ENCODE assay signal across 8 cellular contexts in the genomic region with DNA sequence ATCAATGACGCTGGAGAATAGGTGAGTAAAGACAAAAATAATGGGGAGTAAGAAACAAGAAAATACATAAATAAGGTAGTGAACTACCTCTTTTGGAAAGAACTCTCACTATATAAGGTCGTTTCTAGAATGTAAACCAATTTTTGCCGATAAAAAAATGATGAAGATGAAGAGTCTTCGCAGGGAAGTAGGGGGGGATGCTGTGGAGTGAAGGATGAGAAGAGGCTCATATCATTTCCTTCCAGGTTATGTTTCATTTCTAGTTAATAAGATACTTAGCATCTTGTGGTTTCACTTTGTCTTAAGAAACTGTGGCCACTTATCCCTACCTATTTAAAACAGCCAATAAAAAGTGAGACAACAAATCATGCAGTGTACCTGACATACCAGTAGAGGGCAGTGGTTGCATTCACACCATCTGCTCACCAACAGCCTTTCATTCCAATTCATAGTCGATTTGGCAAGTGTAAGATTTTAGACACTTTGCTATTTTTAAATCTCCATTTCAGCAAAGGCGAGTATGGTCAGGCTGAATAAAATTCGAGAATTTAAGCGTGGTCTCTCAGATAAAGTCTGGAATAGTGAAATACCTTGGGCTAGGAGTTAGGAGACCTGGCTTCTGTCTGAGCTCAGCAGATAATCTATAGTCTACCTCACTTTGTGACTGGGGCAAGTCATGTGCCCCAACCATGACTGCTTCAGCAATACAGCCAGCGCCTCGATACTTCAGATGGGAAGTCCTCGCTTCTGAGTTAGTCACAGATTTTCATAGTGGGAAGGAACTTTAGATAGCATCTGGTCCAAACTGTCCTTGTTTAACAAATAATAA. TPM values are rescaled to one million over a fixed set of nuclear protein-coding genes. Genes with fewer than 3 reads are reported as not detected.
DNase-seq lines count a peak whose midpoint lies in the region; ATAC-seq and TF ChIP-seq lines count a peak whose summit lies in the region.

No MANE protein-coding gene starts in this region.

- H3K27ac Mint-ChIP-seq in activated CD8-positive, alpha-beta T cell treated with anti-CD3 and anti-CD28 coated beads, Interleukin-2, amount 10 ng/mL, durations not matched to agents 7 days and 5 days, result peak overlapping the region; percentile 84

- no peaks in the 10 kb centered on the region for H4K20me1 ChIP-seq in neural cell (ENCODE audit: insufficient read depth)

- peak overlapping the region; percentile 19 for H3K4me3 Mint-ChIP-seq in activated CD8-positive, alpha-beta T cell treated with anti-CD3 and anti-CD28 coated beads, Interleukin-2, amount 10 ng/mL, durations not matched to agents 7 days and 5 days

- peak; percentile 83 for TF ChIP-seq RAD21 in neural cell (conservative IDR thresholded peaks at IDR 0.05)

- H3K4me3 ChIP-seq in fibroblast of mammary gland (ENCODE audit: control insufficient read depth, low read depth, low read length), result no peak overlapping the region
- no peak overlapping the region for H3K4me3 ChIP-seq in neural cell (ENCODE audit: low read length)

- H3K27me3 Mint-ChIP-seq in activated CD8-positive, alpha-beta T cell treated with anti-CD3 and anti-CD28 coated beads, Interleukin-2, amount 10 ng/mL, durations not matched to agents 7 days and 5 days (ENCODE audit: low read depth), result no peaks in the 10 kb centered on the region

- no peak overlapping the region for H3K27ac ChIP-seq in neural cell (ENCODE audit: low read length)

- no peak overlapping the region for H2AFZ ChIP-seq in neural cell (ENCODE audit: low read depth, low read length)

- CTCF ChIA-PET in activated CD8-positive, alpha-beta T cell treated with anti-CD3 and anti-CD28 coated beads, Interleukin-2, amount 10 ng/mL, durations not matched to agents 7 days and 5 days (lab: Charles Lee), result interaction anchor here (0.7 to 11.6 kb wide), 40 partner anchors 9 to 429 kb away, joined by 3 to 144 read pairs (median 6); no protein-coding TSS in a partner anchor

- no peaks in the 10 kb centered on the region for H3K36me3 ChIP-seq in neural cell (ENCODE audit: insufficient read depth, low read length)

- H3K79me2 ChIP-seq in neural cell (replicated peaks; ENCODE audit: insufficient read depth, low read length), result no peaks in the 10 kb centered on the region

- peaks cover 42% of the 10 kb centered on the region for H3K4me1 Mint-ChIP-seq in activated CD8-positive, alpha-beta T cell treated with anti-CD3 and anti-CD28 coated beads, Interleukin-2, amount 10 ng/mL, durations not matched to agents 7 days and 5 days (ENCODE audit: low read depth)

- no peaks in the 10 kb centered on the region for H3K9me3 Mint-ChIP-seq in activated CD8-positive, alpha-beta T cell treated with anti-CD3 and anti-CD28 coated beads, Interleukin-2, amount 10 ng/mL, durations not matched to agents 7 days and 5 days (ENCODE audit: insufficient read depth)

- no peak for TF ChIP-seq EP300 in neural cell (conservative IDR thresholded peaks at IDR 0.05; ENCODE audit: poor library complexity, severe bottlenecking)

- ATAC-seq in GM19351 (IDR thresholded peaks at IDR 0.05; ENCODE audit: unreplicated experiment) (peak; percentile 84), HG03354 (IDR thresholded peaks at IDR 0.05; ENCODE audit: poor library complexity, severe bottlenecking, unreplicated experiment) (peak; percentile 91)
- peak; percentile 80 for ATAC-seq in activated CD8-positive, alpha-beta T cell treated with anti-CD3 and anti-CD28 coated beads, Interleukin-2, amount 10 ng/mL, durations not matched to agents 7 days and 5 days

- H3K9me3 ChIP-seq in neural cell (ENCODE audit: low read length), result no peaks in the 10 kb centered on the region

- H3K9ac ChIP-seq in neural cell (ENCODE audit: low read length), result no peak overlapping the region

- no peaks in the 10 kb centered on the region for H3F3A ChIP-seq in neural cell (ENCODE audit: insufficient read depth, low read length, poor library complexity, severe bottlenecking)

- no peaks in the 10 kb centered on the region for H3K9me2 ChIP-seq in neural cell (ENCODE audit: insufficient read depth, low read length)

- H3K36me3 Mint-ChIP-seq in activated CD8-positive, alpha-beta T cell treated with anti-CD3 and anti-CD28 coated beads, Interleukin-2, amount 10 ng/mL, durations not matched to agents 7 days and 5 days (ENCODE audit: low read depth), result peaks cover 59% of the 10 kb centered on the region

- no peak overlapping the region for H3K4me2 ChIP-seq in neural cell (ENCODE audit: low read length)

- peak; percentile 97 for TF ChIP-seq CTCF in fibroblast of mammary gland (conservative IDR thresholded peaks at IDR 0.05; ENCODE audit: control insufficient read depth, insufficient read depth, low read depth, low read length)
- TF ChIP-seq CTCF in neural cell (IDR thresholded peaks at IDR 0.05; ENCODE audit: poor library complexity, severe bottlenecking), result peak; percentile 92

- peak; percentile 2 for DNase-seq in DMS153 (lab: John Stamatoyannopoulos, UW)
- DNase-seq in NCI-H526 treated with DMSO at 0.1 percent for 48 hours (lab: John Stamatoyannopoulos, UW), result peak; percentile 28
- DNase-seq in activated CD8-positive, alpha-beta T cell treated with anti-CD3 and anti-CD28 coated beads, Interleukin-2, amount 10 ng/mL, durations not matched to agents 7 days and 5 days, result peak; percentile 75
- DNase-seq in fibroblast of mammary gland (ENCODE audit: low read depth), result peak; percentile 77
- DNase-seq in ecto neural progenitor cell (ENCODE audit: low spot score), result no peak

- H3K27me3 ChIP-seq in neural cell (ENCODE audit: insufficient read depth, low read depth, low read length), result no peaks in the 10 kb centered on the region

- POLR2A ChIA-PET in activated CD8-positive, alpha-beta T cell treated with anti-CD3 and anti-CD28 coated beads, Interleukin-2, amount 10 ng/mL, durations not matched to agents 7 days and 5 days (lab: Charles Lee), result interaction anchor here (1.2 to 2.2 kb wide), 3 partner anchors 13 to 76 kb away, joined by 3 to 8 read pairs (median 7); no protein-coding TSS in a partner anchor

TF ChIP-seq in neural cell, 6 proteins besides CTCF, POLR2A, EP300 and RAD21:
- TF ChIP-seq MXI1 (conservative IDR thresholded peaks at IDR 0.05; ENCODE audit: poor library complexity, severe bottlenecking) (no peak), SMC3 (conservative IDR thresholded peaks at IDR 0.05; ENCODE audit: poor library complexity) (peak; percentile 78), POLR2AphosphoS5 (IDR thresholded peaks at IDR 0.05) (no peak), TAF1 (IDR thresholded peaks at IDR 0.05; ENCODE audit: low read depth) (no peak), EZH2 (IDR thresholded peaks at IDR 0.05; ENCODE audit: borderline replicate concordance, insufficient read depth, low read length, poor library complexity, severe bottlenecking) (no peak)
- TF ChIP-seq, protein P1, sequence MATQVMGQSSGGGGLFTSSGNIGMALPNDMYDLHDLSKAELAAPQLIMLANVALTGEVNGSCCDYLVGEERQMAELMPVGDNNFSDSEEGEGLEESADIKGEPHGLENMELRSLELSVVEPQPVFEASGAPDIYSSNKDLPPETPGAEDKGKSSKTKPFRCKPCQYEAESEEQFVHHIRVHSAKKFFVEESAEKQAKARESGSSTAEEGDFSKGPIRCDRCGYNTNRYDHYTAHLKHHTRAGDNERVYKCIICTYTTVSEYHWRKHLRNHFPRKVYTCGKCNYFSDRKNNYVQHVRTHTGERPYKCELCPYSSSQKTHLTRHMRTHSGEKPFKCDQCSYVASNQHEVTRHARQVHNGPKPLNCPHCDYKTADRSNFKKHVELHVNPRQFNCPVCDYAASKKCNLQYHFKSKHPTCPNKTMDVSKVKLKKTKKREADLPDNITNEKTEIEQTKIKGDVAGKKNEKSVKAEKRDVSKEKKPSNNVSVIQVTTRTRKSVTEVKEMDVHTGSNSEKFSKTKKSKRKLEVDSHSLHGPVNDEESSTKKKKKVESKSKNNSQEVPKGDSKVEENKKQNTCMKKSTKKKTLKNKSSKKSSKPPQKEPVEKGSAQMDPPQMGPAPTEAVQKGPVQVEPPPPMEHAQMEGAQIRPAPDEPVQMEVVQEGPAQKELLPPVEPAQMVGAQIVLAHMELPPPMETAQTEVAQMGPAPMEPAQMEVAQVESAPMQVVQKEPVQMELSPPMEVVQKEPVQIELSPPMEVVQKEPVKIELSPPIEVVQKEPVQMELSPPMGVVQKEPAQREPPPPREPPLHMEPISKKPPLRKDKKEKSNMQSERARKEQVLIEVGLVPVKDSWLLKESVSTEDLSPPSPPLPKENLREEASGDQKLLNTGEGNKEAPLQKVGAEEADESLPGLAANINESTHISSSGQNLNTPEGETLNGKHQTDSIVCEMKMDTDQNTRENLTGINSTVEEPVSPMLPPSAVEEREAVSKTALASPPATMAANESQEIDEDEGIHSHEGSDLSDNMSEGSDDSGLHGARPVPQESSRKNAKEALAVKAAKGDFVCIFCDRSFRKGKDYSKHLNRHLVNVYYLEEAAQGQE (IDR thresholded peaks at IDR 0.05; ENCODE audit: borderline replicate concordance), result no peak

RNA-seq across cellular contexts. Expression of a gene that starts 28.9 kb away (rescaled TPM):
- 10 to 100 TPM; 71.4 to 76.3 TPM for total RNA-seq in activated CD8-positive, alpha-beta T cell treated with anti-CD3 and anti-CD28 coated beads, Interleukin-2, amount 10 ng/mL, durations not matched to agents 7 days and 5 days
- 29.8 and 34.0 TPM in 2 replicates for polyA plus RNA-seq in neural cell
- polyA minus RNA-seq in neural cell, result 60.6 and 61.7 TPM in 2 replicates
